ENCODE assay signal across 12 cellular contexts in the genomic region with DNA sequence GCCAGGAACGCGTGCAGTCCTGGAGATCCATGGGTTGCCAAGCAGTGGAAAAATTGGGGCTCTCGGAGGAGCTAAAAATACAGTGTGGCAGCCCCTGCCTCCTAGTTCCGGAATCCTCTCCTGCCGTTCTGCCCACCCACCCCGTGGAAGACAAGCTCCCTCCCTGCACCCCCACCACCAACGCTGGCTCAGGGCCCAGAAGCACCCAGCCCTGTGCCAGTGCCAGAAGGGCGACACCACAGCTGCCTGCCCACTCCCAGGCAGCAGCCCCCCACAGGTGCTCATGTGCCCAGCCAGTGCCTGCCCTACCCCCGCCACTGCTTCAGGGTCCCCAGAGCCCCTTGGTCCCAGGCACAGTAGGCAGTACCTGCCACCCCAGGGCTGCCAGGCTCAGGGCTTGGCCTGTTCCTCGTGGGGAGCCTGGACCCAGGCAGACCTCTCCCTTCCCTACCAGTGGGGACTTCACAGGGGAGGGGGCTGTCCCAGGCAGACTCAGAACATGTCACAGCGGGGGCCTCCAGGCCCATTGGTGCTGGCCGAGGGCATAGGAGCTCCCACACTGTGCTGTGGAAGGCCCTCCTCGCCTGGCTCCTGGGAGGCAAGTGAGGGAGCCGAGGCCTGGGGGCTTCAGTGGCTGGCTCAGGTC. TPM values are rescaled to one million over a fixed set of nuclear protein-coding genes. Genes with fewer than 3 reads are reported as not detected.
A peak's percentile ranks its signal among the peaks of the same experiment; 100 is the strongest.
DNase-seq lines count a peak whose midpoint lies in the region; ATAC-seq and TF ChIP-seq lines count a peak whose summit lies in the region.
"Had no signal": no experiment of that assay in that cellular context is flagged by ENCODE, and none has a peak within 500 bp of the region (broad histone marks: within the 10 kb centered on the region; RNA-seq: fewer than 3 reads in every experiment).

No MANE protein-coding gene starts in this region.

- peaks cover 4% of the 10 kb centered on the region for H3K36me3 Mint-ChIP-seq in activated CD4-positive, alpha-beta T cell treated with anti-CD3 and anti-CD28 coated beads, Interleukin-2, amount 10 ng/mL, durations not matched to agents 24 days and 14 days (ENCODE audit: low read depth)
- H3K36me3 Mint-ChIP-seq in activated CD4-positive, alpha-beta memory T cell treated with anti-CD3 and anti-CD28 coated beads, Interleukin-2, amount 10 ng/mL, durations not matched to agents 7 days and 5 days (ENCODE audit: low read depth), result peaks cover 15% of the 10 kb centered on the region

- H3K4me3 Mint-ChIP-seq in activated CD4-positive, alpha-beta T cell treated with anti-CD3 and anti-CD28 coated beads, Interleukin-2, amount 10 ng/mL, durations not matched to agents 24 days and 14 days, result no peak overlapping the region
- H3K4me3 Mint-ChIP-seq in activated CD4-positive, alpha-beta memory T cell treated with anti-CD3 and anti-CD28 coated beads, Interleukin-2, amount 10 ng/mL, durations not matched to agents 7 days and 5 days, result no peak overlapping the region
- H3K4me3 Mint-ChIP-seq: activated CD4-positive, alpha-beta memory T cell treated with anti-CD3 and anti-CD28 coated beads for 36 hours had no signal

- DNase-seq in activated CD4-positive, alpha-beta T cell treated with anti-CD3 and anti-CD28 coated beads, Interleukin-2, amount 10 ng/mL, durations not matched to agents 24 days and 14 days, result no peak
- DNase-seq in activated CD4-positive, alpha-beta T cell treated with anti-CD3 and anti-CD28 coated beads for 1 hour, result no peak
- no peak for DNase-seq in Panc1 (ENCODE audit: low read depth, low spot score)
- peak in 31 of 42 donors; percentile 46 to 85 (median 69) for DNase-seq in head of caudate nucleus
- no peak for DNase-seq in testis
- no peak for DNase-seq in HPDE6-E6E7 (ENCODE audit: extremely low spot score)
- no peak for DNase-seq in activated naive CD4-positive, alpha-beta T cell treated with anti-CD3 and anti-CD28 coated beads, Interleukin-2, amount 50 U/mL, for 16 hours
- no peak for DNase-seq in activated CD4-positive, alpha-beta memory T cell treated with anti-CD3 and anti-CD28 coated beads, Interleukin-2, amount 10 ng/mL, durations not matched to agents 7 days and 5 days
- DNase-seq: activated CD4-positive, alpha-beta memory T cell treated with anti-CD3 and anti-CD28 coated beads for 36 hours; activated gamma-delta T cell; NK-92 treated with Interleukin-12 subunit alpha and Interleukin-12 subunit beta, amount 100 ng/mL, for 24 hours had no signal

- POLR2A ChIA-PET in Panc1 (lab: Charles Lee), result no interaction called here
- POLR2A ChIA-PET in activated CD4-positive, alpha-beta memory T cell treated with anti-CD3 and anti-CD28 coated beads, Interleukin-2, amount 10 ng/mL, durations not matched to agents 7 days and 5 days (lab: Charles Lee), result interaction anchor here (2.1 kb wide), 1 partner anchor 9 kb away, joined by 5 read pairs; no protein-coding TSS in a partner anchor

- no peaks in the 10 kb centered on the region for H3K27me3 ChIP-seq in Panc1 (ENCODE audit: control insufficient read depth, insufficient read depth, low read length)
- H3K27me3 ChIP-seq in testis, result no peaks in the 10 kb centered on the region

- H3K9me3 Mint-ChIP-seq in activated CD4-positive, alpha-beta T cell treated with anti-CD3 and anti-CD28 coated beads, Interleukin-2, amount 10 ng/mL, durations not matched to agents 24 days and 14 days, result no peaks in the 10 kb centered on the region
- H3K9me3 Mint-ChIP-seq in activated CD4-positive, alpha-beta memory T cell treated with anti-CD3 and anti-CD28 coated beads, Interleukin-2, amount 10 ng/mL, durations not matched to agents 7 days and 5 days, result no peaks in the 10 kb centered on the region
- H3K9me3 Mint-ChIP-seq: activated CD4-positive, alpha-beta memory T cell treated with anti-CD3 and anti-CD28 coated beads for 36 hours had no signal

- WGBS in testis, 2 donors, result 70 to 73% methylated on average over 8 to 14 of the region's 14 CpGs

- no peaks in the 10 kb centered on the region for H3K36me3 ChIP-seq in Panc1 (ENCODE audit: control insufficient read depth, insufficient read depth, low read length)
- no peaks in the 10 kb centered on the region for H3K36me3 ChIP-seq in testis (ENCODE audit: low read depth, missing control alignments)
- H3K36me3 ChIP-seq: prostate gland had no signal

- no peak for ATAC-seq in Panc1

- intact Hi-C loops in activated CD4-positive, alpha-beta T cell treated with anti-CD3 and anti-CD28 coated beads, Interleukin-2, amount 10 ng/mL, durations not matched to agents 24 days and 14 days (cut with micrococcal nuclease), result no loop called here
- intact Hi-C loops in Panc1 (cut with micrococcal nuclease; ENCODE audit: unreplicated experiment), result no loop called here
- intact Hi-C loops in head of caudate nucleus (cut with DNase I), result no loop called here
- intact Hi-C loops in testis (cut with DNase I; ENCODE audit: low total_unique reads), result no loop called here

- CTCF ChIA-PET in Panc1 (lab: Charles Lee), result no interaction called here
- CTCF ChIA-PET in activated CD4-positive, alpha-beta memory T cell treated with anti-CD3 and anti-CD28 coated beads, Interleukin-2, amount 10 ng/mL, durations not matched to agents 7 days and 5 days (lab: Charles Lee), result interaction anchor here (2.7 kb wide), 1 partner anchor 12 kb away, joined by 6 read pairs; no protein-coding TSS in a partner anchor

- peak overlapping the region; percentile 88 for H3K27ac ChIP-seq in Panc1 (ENCODE audit: low read length)
- H3K27ac ChIP-seq in testis, result peak overlapping the region; percentile 53 to 63
- H3K27ac ChIP-seq: prostate gland had no signal

- H3K4me1 ChIP-seq in Panc1 (ENCODE audit: control insufficient read depth, insufficient read depth, low read length) (peaks cover 85% of the 10 kb centered on the region), testis (peaks cover 85% of the 10 kb centered on the region)

- H3K4me1 Mint-ChIP-seq in activated CD4-positive, alpha-beta T cell treated with anti-CD3 and anti-CD28 coated beads, Interleukin-2, amount 10 ng/mL, durations not matched to agents 24 days and 14 days, result peaks cover 32% of the 10 kb centered on the region
- peaks cover 41% of the 10 kb centered on the region for H3K4me1 Mint-ChIP-seq in activated CD4-positive, alpha-beta memory T cell treated with anti-CD3 and anti-CD28 coated beads, Interleukin-2, amount 10 ng/mL, durations not matched to agents 7 days and 5 days

- H3K27ac Mint-ChIP-seq in activated CD4-positive, alpha-beta T cell treated with anti-CD3 and anti-CD28 coated beads, Interleukin-2, amount 10 ng/mL, durations not matched to agents 24 days and 14 days, result peak overlapping the region; percentile 89
- no peak overlapping the region for H3K27ac Mint-ChIP-seq in activated CD4-positive, alpha-beta memory T cell treated with anti-CD3 and anti-CD28 coated beads, Interleukin-2, amount 10 ng/mL, durations not matched to agents 7 days and 5 days

- H3K4me3 ChIP-seq in Panc1 (ENCODE audit: low read depth in 2 of 2, low read length in 2 of 2) (no peak overlapping the region), testis (no peak overlapping the region)
- H3K4me3 ChIP-seq: prostate gland had no signal

- TF ChIP-seq CTCF in Panc1 (IDR thresholded peaks at IDR 0.05), result no peak
- no peak for TF ChIP-seq CTCF in testis (IDR thresholded peaks at IDR 0.05)

- no peak for TF ChIP-seq POLR2A in testis (IDR thresholded peaks at IDR 0.05)

- no TSS peak for BruUV-seq in Panc1 (replicated peaks; lab: Mats Ljungman, UMichigan)

- in situ Hi-C loops in Panc1 (cut with HindIII; ENCODE audit: low pct_unique_long_range_greater_than_20kb, low sequenced_read_pairs), result no loop called here

- no peaks in the 10 kb centered on the region for H3K9me3 ChIP-seq in Panc1 (ENCODE audit: control insufficient read depth, insufficient read depth, low read depth, low read length)
- no peaks in the 10 kb centered on the region for H3K9me3 ChIP-seq in testis
- H3K9me3 ChIP-seq: prostate gland had no signal

- no peaks in the 10 kb centered on the region for H3K27me3 Mint-ChIP-seq in activated CD4-positive, alpha-beta T cell treated with anti-CD3 and anti-CD28 coated beads, Interleukin-2, amount 10 ng/mL, durations not matched to agents 24 days and 14 days
- H3K27me3 Mint-ChIP-seq in activated CD4-positive, alpha-beta memory T cell treated with anti-CD3 and anti-CD28 coated beads, Interleukin-2, amount 10 ng/mL, durations not matched to agents 7 days and 5 days, result no peaks in the 10 kb centered on the region
- H3K27me3 Mint-ChIP-seq: activated CD4-positive, alpha-beta memory T cell treated with anti-CD3 and anti-CD28 coated beads for 36 hours had no signal

RNA-seq across cellular contexts. Expression of a gene that starts 7.4 kb away (rescaled TPM):
- 90.9 and 92.3 TPM in 2 replicates for total RNA-seq in activated CD4-positive, alpha-beta T cell treated with anti-CD3 and anti-CD28 coated beads, Interleukin-2, amount 10 ng/mL, durations not matched to agents 24 days and 14 days
- 195 TPM for total RNA-seq in Panc1 (2021; ENCODE audit: unreplicated experiment)
- polyA plus RNA-seq in Panc1 (2012; ENCODE audit: insufficient read length), result 179 TPM
- 100 to 1,000 TPM; 244 to 328 TPM for total RNA-seq in testis
- 50.5 TPM for polyA plus RNA-seq in testis (ENCODE audit: insufficient read depth, low read depth, low replicate concordance)
- 100 to 1,000 TPM; 120 to 132 TPM for total RNA-seq in activated CD4-positive, alpha-beta memory T cell treated with anti-CD3 and anti-CD28 coated beads, Interleukin-2, amount 10 ng/mL, durations not matched to agents 7 days and 5 days

RNA-seq across cellular contexts. Expression of a gene that starts 27.2 kb away (rescaled TPM):
- 0.96 and 1.4 TPM in 2 replicates for total RNA-seq in activated CD4-positive, alpha-beta T cell treated with anti-CD3 and anti-CD28 coated beads, Interleukin-2, amount 10 ng/mL, durations not matched to agents 24 days and 14 days
- total RNA-seq in Panc1 (2021; ENCODE audit: unreplicated experiment) (9.4 TPM), testis (10 to 100 TPM; 48.7 to 79.4 TPM)
- 15.6 TPM for polyA plus RNA-seq in Panc1 (2012; ENCODE audit: insufficient read length)
- 79.6 TPM for polyA plus RNA-seq in testis (ENCODE audit: insufficient read depth, low read depth, low replicate concordance)
- total RNA-seq in activated CD4-positive, alpha-beta memory T cell treated with anti-CD3 and anti-CD28 coated beads, Interleukin-2, amount 10 ng/mL, durations not matched to agents 7 days and 5 days, result 1 to 10 TPM in 1 of 2 experiments, under 1 TPM in 1; 0.98 to 1.2 TPM

RNA-seq across cellular contexts. Expression of a gene that starts 56.2 kb away (rescaled TPM):
- 117 and 123 TPM in 2 replicates for total RNA-seq in activated CD4-positive, alpha-beta T cell treated with anti-CD3 and anti-CD28 coated beads, Interleukin-2, amount 10 ng/mL, durations not matched to agents 24 days and 14 days
- total RNA-seq in Panc1 (2021; ENCODE audit: unreplicated experiment), result 100 TPM
- 184 TPM for polyA plus RNA-seq in Panc1 (2012; ENCODE audit: insufficient read length)
- total RNA-seq in testis, result 100 to 1,000 TPM; 236 to 247 TPM
- polyA plus RNA-seq in testis (ENCODE audit: insufficient read depth, low read depth, low replicate concordance), result 99.5 TPM
- 10 to 100 TPM; 87.0 to 96.2 TPM for total RNA-seq in activated CD4-positive, alpha-beta memory T cell treated with anti-CD3 and anti-CD28 coated beads, Interleukin-2, amount 10 ng/mL, durations not matched to agents 7 days and 5 days

Comparison
In these comparisons a context has a peak if more than half of its experiments do, and no peak if none do; other contexts are left out.
1. DNase-seq: peak in head of caudate nucleus (31 of 42); none in activated CD4-positive, alpha-beta T cell treated with anti-CD3 and anti-CD28 coated beads, Interleukin-2, amount 10 ng/mL, durations not matched to agents 24 days and 14 days (single experiment), activated CD4-positive, alpha-beta T cell treated with anti-CD3 and anti-CD28 coated beads for 1 hour (single experiment), Panc1 (single experiment), testis (single experiment), HPDE6-E6E7 (single experiment), activated naive CD4-positive, alpha-beta T cell treated with anti-CD3 and anti-CD28 coated beads, Interleukin-2, amount 50 U/mL, for 16 hours (single experiment) and activated CD4-positive, alpha-beta memory T cell treated with anti-CD3 and anti-CD28 coated beads, Interleukin-2, amount 10 ng/mL, durations not matched to agents 7 days and 5 days (single experiment).